ENCODE assay signal across 8 cellular contexts in the genomic region with DNA sequence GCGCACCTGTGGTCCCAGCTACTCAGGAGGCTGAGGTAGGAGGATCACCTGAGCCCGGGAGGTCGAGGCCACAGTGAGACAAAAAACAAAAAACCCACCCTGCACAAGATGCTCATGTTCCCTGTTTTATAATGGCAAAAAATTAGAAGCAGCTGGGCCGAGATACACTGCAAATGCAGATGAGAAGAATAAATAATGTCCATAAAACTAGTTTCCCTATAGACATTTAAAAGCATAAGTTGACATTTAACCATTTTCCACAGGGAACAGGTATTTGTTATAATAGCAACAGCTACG. TPM values are rescaled to one million over a fixed set of nuclear protein-coding genes. Genes with fewer than 3 reads are reported as not detected.
DNase-seq lines count a peak whose midpoint lies in the region; ATAC-seq and TF ChIP-seq lines count a peak whose summit lies in the region.

No MANE protein-coding gene starts in this region.

- H4K20me1 ChIP-seq in DOHH2 (ENCODE audit: control insufficient read depth, insufficient read depth, low read depth, low read length): no peaks in the 10 kb centered on the region
- H4K20me1 ChIP-seq in PC-3 (ENCODE audit: low read length): peaks cover 9% of the 10 kb centered on the region; the same call in 1 of the 2 replicates

- H3K79me2 ChIP-seq in DOHH2 (ENCODE audit: control insufficient read depth, low read length) (peaks cover 44% of the 10 kb centered on the region), PC-3 (ENCODE audit: low read length) (peaks cover 40% of the 10 kb centered on the region)

- peak overlapping the region; percentile 96 for H2AFZ ChIP-seq in PC-3 (ENCODE audit: low read length)

- CTCF ChIA-PET in PC-3 (lab: Charles Lee): no interaction called here

- no peaks in the 10 kb centered on the region for H3K9me3 ChIP-seq in DOHH2 (ENCODE audit: control insufficient read depth, insufficient read depth, low read length)
- H3K9me3 ChIP-seq in PC-3 (ENCODE audit: low read length): no peaks in the 10 kb centered on the region

- H3K36me3 Mint-ChIP-seq in progenitor cell of endocrine pancreas (ENCODE audit: insufficient read depth): no peaks in the 10 kb centered on the region

- H3K27ac ChIP-seq in DOHH2 (ENCODE audit: low read depth, low read length) (no peak overlapping the region), PC-3 (ENCODE audit: low read length) (no peak overlapping the region), epithelial cell of prostate (peak overlapping the region; percentile 57)

- H3K4me3 ChIP-seq in DOHH2 (ENCODE audit: low read length) (peak overlapping the region; percentile 97), PC-3 (ENCODE audit: low read length) (peak overlapping the region; percentile 88)

- TSS peak; percentile 91 for BruUV-seq in PC-3 (replicated peaks; lab: Mats Ljungman, UMichigan)

- H3K9me2 ChIP-seq in DOHH2 (replicated peaks; ENCODE audit: control insufficient read depth, low read length): no peaks in the 10 kb centered on the region
- no peaks in the 10 kb centered on the region for H3K9me2 ChIP-seq in PC-3 (replicated peaks; ENCODE audit: low read length)

- H3K4me1 ChIP-seq in DOHH2 (ENCODE audit: control insufficient read depth, low read length) (peaks cover 25% of the 10 kb centered on the region), PC-3 (ENCODE audit: insufficient read depth, low read length) (peaks cover 8% of the 10 kb centered on the region)

- peaks cover 10% of the 10 kb centered on the region for H3K36me3 ChIP-seq in DOHH2 (ENCODE audit: control insufficient read depth, low read length)
- H3K36me3 ChIP-seq in PC-3 (ENCODE audit: low read depth, low read length): no peaks in the 10 kb centered on the region

- H3K27me3 ChIP-seq in DOHH2 (ENCODE audit: control insufficient read depth, low read length) (no peaks in the 10 kb centered on the region), PC-3 (ENCODE audit: low read length) (no peaks in the 10 kb centered on the region)

- no peaks in the 10 kb centered on the region for H3K9me3 Mint-ChIP-seq in progenitor cell of endocrine pancreas (ENCODE audit: low read depth)

- peak overlapping the region; percentile 89 for H3K4me3 Mint-ChIP-seq in progenitor cell of endocrine pancreas (ENCODE audit: low read depth)

- TF ChIP-seq CTCF in DOHH2 (IDR thresholded peaks at IDR 0.05; ENCODE audit: low read depth, low read length, poor library complexity, severe bottlenecking) (no peak), PC-3 (conservative IDR thresholded peaks at IDR 0.05; ENCODE audit: low read depth, low read length) (no peak), progenitor cell of endocrine pancreas (IDR thresholded peaks at IDR 0.05; ENCODE audit: unreplicated experiment) (no peak)

- H3K9ac ChIP-seq in PC-3 (ENCODE audit: low read length): peak overlapping the region; percentile 78

- POLR2A ChIA-PET in PC-3 (lab: Charles Lee; ENCODE audit: unreplicated experiment): interaction anchor here (0.6 kb wide), 1 partner anchor 339 kb away, joined by 20 read pairs; no protein-coding TSS in a partner anchor

- no peaks in the 10 kb centered on the region for H3F3A ChIP-seq in DOHH2 (ENCODE audit: control insufficient read depth, insufficient read depth)
- no peaks in the 10 kb centered on the region for H3F3A ChIP-seq in PC-3 (ENCODE audit: low read length, unreplicated experiment)

- no peak for DNase-seq in PC-3
- no peak for DNase-seq in epithelial cell of prostate (ENCODE audit: low read depth, low spot score)
- DNase-seq in progenitor cell of endocrine pancreas (ENCODE audit: low spot score, unreplicated experiment): no peak
- DNase-seq in mesenteric fat pad (ENCODE audit: low spot score): no peak
- no peak for DNase-seq in NCI-H748 (lab: John Stamatoyannopoulos, UW; ENCODE audit: unreplicated experiment)
- no peak for DNase-seq in kidney glomerular epithelial cell (lab: John Stamatoyannopoulos, UW)
- DNase-seq in left colon: no peak

- peak overlapping the region; percentile 83 for H3K4me2 ChIP-seq in DOHH2 (ENCODE audit: low read length)
- peak overlapping the region; percentile 93 for H3K4me2 ChIP-seq in PC-3 (ENCODE audit: low read length)

- ATAC-seq in PC-3: no peak; the same call in 1 of the 2 replicates
- ATAC-seq in left colon: no peak

- peak overlapping the region; percentile 69 for H3K27ac Mint-ChIP-seq in progenitor cell of endocrine pancreas

- intact Hi-C loops in PC-3 (cut with micrococcal nuclease) (loop anchor here (1.0 kb wide), 1 partner anchor 55 kb away; no protein-coding TSS in a partner anchor), left colon (cut with DNase I, micrococcal nuclease) (loop anchor here (5.0 to 10.0 kb wide), 2 partner anchors 51 to 54 kb away; no protein-coding TSS in a partner anchor)

- H3K4me1 Mint-ChIP-seq in progenitor cell of endocrine pancreas (ENCODE audit: low read depth): peaks cover 26% of the 10 kb centered on the region

- no peaks in the 10 kb centered on the region for H3K27me3 Mint-ChIP-seq in progenitor cell of endocrine pancreas

RNA-seq across cellular contexts. Expression of gene SCAP, which starts 0.5 kb away (rescaled TPM):
- total RNA-seq in PC-3 (2014; rRNA removed): 84.7 and 95.6 TPM in 2 replicates
- 140 TPM in 2 replicates for total RNA-seq in progenitor cell of endocrine pancreas
- total RNA-seq in mesenteric fat pad: 72.8 TPM
- 100 to 1,000 TPM; 118 to 123 TPM for total RNA-seq in left colon

RNA-seq across cellular contexts. Expression of gene ELP6, which starts 37.2 kb away (rescaled TPM):
- total RNA-seq in PC-3 (2014; rRNA removed) (64.5 and 97.9 TPM in 2 replicates), progenitor cell of endocrine pancreas (58.5 and 63.8 TPM in 2 replicates), mesenteric fat pad (18.9 TPM), left colon (10 to 100 TPM; 21.7 to 22.4 TPM)
